ENCODE assay signal across 1 cellular context in genomic region chr3:130760922-130761321, GRCh38.
TF ChIP-seq lines count a peak whose summit lies in the region.

No MANE protein-coding gene starts in this region.

TF ChIP-seq in H1, 55 proteins besides CTCF, POLR2A, EP300 and RAD21:
- TF ChIP-seq GTF2F1 (IDR thresholded peaks at IDR 0.05; ENCODE audit: borderline replicate concordance, low read depth, low read length) (no peak), TBP (IDR thresholded peaks at IDR 0.05; ENCODE audit: low read depth, low read length) (no peak), CHD7 (IDR thresholded peaks at IDR 0.05; ENCODE audit: insufficient replicate concordance, low read length) (no peak), TCF12 (IDR thresholded peaks at IDR 0.05; ENCODE audit: low read depth, low read length) (no peak), POU5F1 (IDR thresholded peaks at IDR 0.05; ENCODE audit: low read depth, low read length) (no peak), CBX5 (IDR thresholded peaks at IDR 0.05; ENCODE audit: low read depth, low read length) (no peak), USF2 (IDR thresholded peaks at IDR 0.05; ENCODE audit: low read length) (no peak), RNF2 (IDR thresholded peaks at IDR 0.05; ENCODE audit: borderline replicate concordance, low read depth, low read length, missing control alignments, poor library complexity, severe bottlenecking) (no peak), BCL11A (IDR thresholded peaks at IDR 0.05; ENCODE audit: low read depth in 2 of 2, low read length in 2 of 2) (no peak), EGR1 (IDR thresholded peaks at IDR 0.05; ENCODE audit: borderline replicate concordance, low read depth, low read length) (no peak), ATF3 (IDR thresholded peaks at IDR 0.05; ENCODE audit: insufficient read depth, low read depth, low read length) (no peak), SAP30 (IDR thresholded peaks at IDR 0.05; ENCODE audit: insufficient read depth, insufficient replicate concordance, low read length) (no peak), KDM1A (IDR thresholded peaks at IDR 0.05; ENCODE audit: borderline replicate concordance, low read length) (no peak), NANOG (IDR thresholded peaks at IDR 0.05; ENCODE audit: insufficient read depth, low read depth, low read length, poor library complexity, severe bottlenecking) (no peak)
TF ChIP-seq in H1: peak in this region for 0.
